Comparison of ENCODE assay signal across 9 cellular contexts in genomic region chr20:57596998-57597939, GRCh38. TPM values are rescaled to one million over a fixed set of nuclear protein-coding genes. Genes with fewer than 3 reads are reported as not detected.
DNase-seq lines count a peak whose midpoint lies in the region; ATAC-seq and TF ChIP-seq lines count a peak whose summit lies in the region.
"Had no signal": no experiment of that assay in that cellular context is flagged by ENCODE, and none has a peak within 500 bp of the region (broad histone marks: within the 10 kb centered on the region; RNA-seq: fewer than 3 reads in every experiment).

No MANE protein-coding gene starts in this region.

- peak overlapping the region in 3 of 10 donors; percentile 33 to 46 (median 36) for H3K27ac Mint-ChIP-seq in naive thymus-derived CD8-positive, alpha-beta T cell
- H3K27ac Mint-ChIP-seq: dendritic cell treated with granulocyte-macrophage colony-stimulating factor and Interleukin-4, amounts not matched to agents 40 ng/mL and 50 ng/mL, for 4 days had no signal

- DNase-seq in Daoy (ENCODE audit: low read depth) = peak; percentile 69
- DNase-seq in NOMO-1 treated with DMSO at 0.1 percent for 48 hours (lab: John Stamatoyannopoulos, UW; ENCODE audit: unreplicated experiment) = peak; percentile 39
- DNase-seq in activated T-cell treated with anti-CD3 and anti-CD28 coated beads for 24 hours (ENCODE audit: low read depth) = peak; percentile 66
- DNase-seq in erythroblast (lab: John Stamatoyannopoulos, UW) = peak; percentile 69 to 81
- peak; percentile 57 to 86 (median 78) for DNase-seq in naive thymus-derived CD8-positive, alpha-beta T cell
- peak; percentile 43 to 81 (median 69) for DNase-seq in stimulated activated naive CD4-positive, alpha-beta T cell (lab: John Stamatoyannopoulos, UW)

- H3K36me3 Mint-ChIP-seq in naive thymus-derived CD8-positive, alpha-beta T cell = no peaks in the 10 kb centered on the region

- no peaks in the 10 kb centered on the region for H3K27me3 Mint-ChIP-seq in naive thymus-derived CD8-positive, alpha-beta T cell

- peaks cover 5 to 11% (median 7%) of the 10 kb centered on the region in 4 donors for H3K4me1 Mint-ChIP-seq in naive thymus-derived CD8-positive, alpha-beta T cell

- POLR2A ChIA-PET in naive thymus-derived CD8-positive, alpha-beta T cell (lab: Charles Lee) = interaction anchor here (1.3 to 2.1 kb wide), 2 partner anchors 25 to 33 kb away, joined by 6 to 12 read pairs; no protein-coding TSS in a partner anchor

- peak overlapping the region in 2 of 10 donors; percentile 18 to 44 for H3K4me3 Mint-ChIP-seq in naive thymus-derived CD8-positive, alpha-beta T cell
- H3K4me3 Mint-ChIP-seq: dendritic cell treated with granulocyte-macrophage colony-stimulating factor and Interleukin-4, amounts not matched to agents 40 ng/mL and 50 ng/mL, for 4 days had no signal

- H3K9me3 Mint-ChIP-seq in naive thymus-derived CD8-positive, alpha-beta T cell = no peaks in the 10 kb centered on the region
- H3K9me3 Mint-ChIP-seq: dendritic cell treated with granulocyte-macrophage colony-stimulating factor and Interleukin-4, amounts not matched to agents 40 ng/mL and 50 ng/mL, for 4 days had no signal

- ATAC-seq in HG02623 (IDR thresholded peaks at IDR 0.05; ENCODE audit: unreplicated experiment) = peak; percentile 47
- peak; percentile 91 to 96 for ATAC-seq in naive thymus-derived CD8-positive, alpha-beta T cell
- ATAC-seq in HG02588 (IDR thresholded peaks at IDR 0.05; ENCODE audit: unreplicated experiment) = no peak

- TF ChIP-seq POLR2A in erythroblast (IDR thresholded peaks at IDR 0.05; ENCODE audit: low read length) = no peak

RNA-seq across cellular contexts. Expression of gene ZBP1, which starts 23.0 kb away (rescaled TPM):
- total RNA-seq in Daoy (2014; rRNA removed; shearing (Covaris generic)) = 0.11 TPM in 1 of 2 replicates, not detected in the other
- 10 to 100 TPM; 10.2 to 10.5 TPM for total RNA-seq in naive thymus-derived CD8-positive, alpha-beta T cell
- 10 to 100 TPM in 1 of 3 donors, 1 to 10 TPM in 2; 6.2 to 10.9 (median 6.4) TPM for polyA plus RNA-seq in naive thymus-derived CD8-positive, alpha-beta T cell

RNA-seq across cellular contexts. Expression of gene PCK1, which starts 36.4 kb away (rescaled TPM):
- total RNA-seq in Daoy (2014; rRNA removed; shearing (Covaris generic)) = not detected in 2 replicates
- not detected for total RNA-seq in naive thymus-derived CD8-positive, alpha-beta T cell
- polyA plus RNA-seq in naive thymus-derived CD8-positive, alpha-beta T cell = not detected

Comparison
In these comparisons a context has a peak if more than half of its experiments do, and no peak if none do; other contexts are left out.
1. RNA of gene ZBP1, which starts 23.0 kb away (total RNA-seq): 10.2 to 10.5 TPM in naive thymus-derived CD8-positive, alpha-beta T cell; 0.11 TPM in Daoy; every median in the first group is over 10 times any median in the second.
2. Peak in every context shown above with its lines, with median percentiles within 50 percentile points of each other: DNase-seq.